1 cellular context compared by ENCODE assay signal in genomic region chr5:1564182-1564748, GRCh38.
A peak's percentile ranks its signal among the peaks of the same experiment; 100 is the strongest.
TF ChIP-seq lines count a peak whose summit lies in the region.

No MANE protein-coding gene starts in this region.

TF ChIP-seq in HepG2, 621 proteins besides CTCF, POLR2A, EP300 and RAD21 (continued from another document):
- TF ChIP-seq TRIM22 (IDR thresholded peaks at IDR 0.05) (no peak), MAFG (CRISPR knock-in tag; IDR thresholded peaks at IDR 0.05) (peak; percentile 72; the same call in 1 of the 2 replicates), PRDM4 (CRISPR knock-in tag; IDR thresholded peaks at IDR 0.05; ENCODE audit: borderline replicate concordance) (no peak), SP5 (CRISPR knock-in tag; IDR thresholded peaks at IDR 0.05; ENCODE audit: borderline replicate concordance, low read depth) (peak; percentile 53; the same call in 1 of the 2 replicates), ZNF501 (CRISPR knock-in tag; IDR thresholded peaks at IDR 0.05) (peak; percentile 67; the same call in 1 of the 2 replicates), ZBTB38 (CRISPR knock-in tag; IDR thresholded peaks at IDR 0.05) (peak; percentile 19; the same call in 1 of the 2 replicates), SOX5 (CRISPR knock-in tag; IDR thresholded peaks at IDR 0.05; ENCODE audit: borderline replicate concordance) (peak; percentile 15; the same call in 1 of the 2 replicates), CEBPZ (IDR thresholded peaks at IDR 0.05; ENCODE audit: low read length) (no peak), ZNF772 (CRISPR knock-in tag; IDR thresholded peaks at IDR 0.05) (peak; percentile 51; the same call in 1 of the 2 replicates), ZBTB43 (CRISPR knock-in tag; conservative IDR thresholded peaks at IDR 0.05) (0 out of 2 replicates have a peak, but pooled peaks have one; percentile 20), SRY (CRISPR knock-in tag; IDR thresholded peaks at IDR 0.05) (peak; percentile 73), RARA (CRISPR knock-in tag; IDR thresholded peaks at IDR 0.05) (peak; percentile 31; the same call in 1 of the 2 replicates), MED8 (CRISPR knock-in tag; IDR thresholded peaks at IDR 0.05; ENCODE audit: insufficient replicate concordance) (peak; percentile 17), UBTF (CRISPR knock-in tag; IDR thresholded peaks at IDR 0.05) (peak; percentile 16; the same call in 1 of the 2 replicates), FOXC1 (CRISPR knock-in tag; IDR thresholded peaks at IDR 0.05; ENCODE audit: borderline replicate concordance) (no peak), ZNF75D (CRISPR knock-in tag; IDR thresholded peaks at IDR 0.05; ENCODE audit: borderline replicate concordance) (no peak), ZNF766 (CRISPR knock-in tag; IDR thresholded peaks at IDR 0.05; ENCODE audit: borderline replicate concordance) (no peak), ZNF460 (CRISPR knock-in tag; IDR thresholded peaks at IDR 0.05; ENCODE audit: borderline replicate concordance) (no peak), TARDBP (CRISPR knock-in tag; IDR thresholded peaks at IDR 0.05) (no peak), SMARCC2 (IDR thresholded peaks at IDR 0.05) (no peak), KMT2A (CRISPR knock-in tag; IDR thresholded peaks at IDR 0.05) (peak; percentile 20; the same call in 1 of the 2 replicates), ZNF441 (CRISPR knock-in tag; IDR thresholded peaks at IDR 0.05; ENCODE audit: borderline replicate concordance) (peak; percentile 16; the same call in 1 of the 2 replicates), ZBTB20 (CRISPR knock-in tag; IDR thresholded peaks at IDR 0.05; ENCODE audit: borderline replicate concordance, low read depth) (0 out of 2 replicates have a peak, but pooled peaks have one; percentile 27), ISL2 (CRISPR knock-in tag; IDR thresholded peaks at IDR 0.05) (peak; percentile 79), NONO (IDR thresholded peaks at IDR 0.05) (no peak), NONO (CRISPR knock-in tag; conservative IDR thresholded peaks at IDR 0.05) (0 out of 2 replicates have a peak, but pooled peaks have one; percentile 21), PRDM10 (CRISPR knock-in tag; IDR thresholded peaks at IDR 0.05; ENCODE audit: low read depth) (peak; percentile 34; the same call in 1 of the 2 replicates), ARNTL (CRISPR knock-in tag; IDR thresholded peaks at IDR 0.05) (peak; percentile 40; the same call in 1 of the 2 replicates), KLF16 (CRISPR knock-in tag; IDR thresholded peaks at IDR 0.05) (no peak), ZNF12 (CRISPR knock-in tag; IDR thresholded peaks at IDR 0.05) (no peak), PHF21A (CRISPR knock-in tag; IDR thresholded peaks at IDR 0.05) (peak; percentile 88; the same call in 1 of the 2 replicates), SNAPC5 (CRISPR knock-in tag; IDR thresholded peaks at IDR 0.05; ENCODE audit: borderline replicate concordance) (no peak), MXD3 (CRISPR knock-in tag; IDR thresholded peaks at IDR 0.05) (no peak), ZNF543 (CRISPR knock-in tag; IDR thresholded peaks at IDR 0.05) (no peak), ZNF18 (CRISPR knock-in tag; IDR thresholded peaks at IDR 0.05; ENCODE audit: insufficient replicate concordance) (peak; percentile 39), TAF1 (CRISPR knock-in tag; IDR thresholded peaks at IDR 0.05) (no peak), POLR2AphosphoS2 (IDR thresholded peaks at IDR 0.05; ENCODE audit: low read depth, low read length) (no peak), ZNF430 (CRISPR knock-in tag; IDR thresholded peaks at IDR 0.05) (peak; percentile 72; the same call in 1 of the 2 replicates), CBFB (CRISPR knock-in tag; IDR thresholded peaks at IDR 0.05) (peak; percentile 36; the same call in 1 of the 2 replicates), TRIM24 (CRISPR knock-in tag; IDR thresholded peaks at IDR 0.05) (peak; percentile 33; the same call in 1 of the 2 replicates), ZNF558 (CRISPR knock-in tag; IDR thresholded peaks at IDR 0.05; ENCODE audit: borderline replicate concordance) (peak; percentile 81; the same call in 1 of the 2 replicates), ZNF703 (CRISPR knock-in tag; IDR thresholded peaks at IDR 0.05; ENCODE audit: borderline replicate concordance) (no peak), KDM5A (IDR thresholded peaks at IDR 0.05; ENCODE audit: borderline replicate concordance, low read length) (no peak), TOPORS (CRISPR knock-in tag; IDR thresholded peaks at IDR 0.05) (no peak)
TF ChIP-seq in HepG2: peak in this region for 138.
